Comparison of ENCODE assay signal across 17 cellular contexts in genomic region chr6:144853603-144854002, GRCh38.
"Had no signal": no experiment of that assay in that cellular context is flagged by ENCODE, and none has a peak within 500 bp of the region (broad histone marks: within the 10 kb centered on the region; RNA-seq: fewer than 3 reads in every experiment).

No MANE protein-coding gene starts in this region.

- H3K4me1 ChIP-seq: adrenal gland, right atrium auricular region had no signal

- H3K4me3 ChIP-seq: adrenal gland, coronary artery, heart right ventricle, right atrium auricular region, SK-N-MC had no signal

- H3K27me3 Mint-ChIP-seq: T-cell had no signal

- DNase-seq: activated CD4-positive, alpha-beta T cell treated with anti-CD3 and anti-CD28 coated beads for 4 hours; activated CD8-positive, alpha-beta memory T cell treated with anti-CD3 and anti-CD28 coated beads for 24 hours; activated gamma-delta T cell; adrenal gland; central memory CD4-positive, alpha-beta T cell; effector CD4-positive, alpha-beta T cell; heart right ventricle; kidney glomerular epithelial cell; small intestine; substantia nigra; T-cell; T1000; trophoblast cell; WERI-Rb-1 had no signal

- H3K36me3 ChIP-seq: WERI-Rb-1 had no signal

- H3K9me3 Mint-ChIP-seq: T-cell had no signal

- H3K9me3 ChIP-seq: heart right ventricle, right atrium auricular region had no signal

- H3K4me3 Mint-ChIP-seq: T-cell had no signal

- H3K27ac ChIP-seq: adrenal gland, coronary artery, heart right ventricle, right atrium auricular region, SK-N-MC, WERI-Rb-1 had no signal

- ATAC-seq: heart right ventricle, T-cell had no signal

- H3K27me3 ChIP-seq: adrenal gland, heart right ventricle, right atrium auricular region had no signal
